In genomic region chr6:137371634-137372016, GRCh38 we compare ENCODE assay signal across 12 cellular contexts.
DNase-seq lines count a peak whose midpoint lies in the region; ATAC-seq, FAIRE-seq and TF ChIP-seq lines count a peak whose summit lies in the region.
"Had no signal": no experiment of that assay in that cellular context is flagged by ENCODE, and none has a peak within 500 bp of the region (broad histone marks: within the 10 kb centered on the region; RNA-seq: fewer than 3 reads in every experiment).

No MANE protein-coding gene starts in this region.

- CTCF ChIA-PET in Panc1 (lab: Charles Lee): no interaction called here

- POLR2A ChIA-PET in Panc1 (lab: Charles Lee): no interaction called here

- H3K4me3 ChIP-seq in Panc1 (ENCODE audit: low read depth in 2 of 2, low read length in 2 of 2): no peak overlapping the region
- H3K4me3 ChIP-seq: A549, HAP-1 had no signal

- H3K9me3 ChIP-seq in Panc1 (ENCODE audit: control insufficient read depth, insufficient read depth, low read depth, low read length): no peaks in the 10 kb centered on the region
- H3K9me3 ChIP-seq: A549, HAP-1 had no signal

- in situ Hi-C loops in Panc1 (cut with HindIII; ENCODE audit: low pct_unique_long_range_greater_than_20kb, low sequenced_read_pairs): no loop called here
- in situ Hi-C loops in GM13976 (cut with MboI; ENCODE audit: low sequenced_read_pairs, unreplicated experiment): no loop called here

- no peaks in the 10 kb centered on the region for H3K36me3 ChIP-seq in Panc1 (ENCODE audit: control insufficient read depth, insufficient read depth, low read length)
- H3K36me3 ChIP-seq: HAP-1 had no signal

- DNase-seq in GM12892 (ENCODE audit: insufficient read length): no peak
- DNase-seq in Panc1 (ENCODE audit: low read depth, low spot score): no peak
- DNase-seq in foreskin melanocyte: peak; percentile 72
- DNase-seq in GM13976 (ENCODE audit: low spot score): no peak
- no peak for DNase-seq in NCI-H69 (lab: John Stamatoyannopoulos, UW)
- DNase-seq in activated effector memory CD4-positive, alpha-beta T cell treated with Interleukin-2 at 50 U/mL for 16 hours: no peak
- DNase-seq in NCI-H2107 treated with DMSO at 0.1 percent for 48 hours (lab: John Stamatoyannopoulos, UW; ENCODE audit: unreplicated experiment): no peak
- DNase-seq: CD8-positive, alpha-beta memory T cell; DMS79 treated with DMSO at 0.1 percent for 48 hours had no signal

- no peaks in the 10 kb centered on the region for H3K27me3 ChIP-seq in Panc1 (ENCODE audit: control insufficient read depth, insufficient read depth, low read length)

- TF ChIP-seq CTCF in Panc1 (IDR thresholded peaks at IDR 0.05) (peak; percentile 14), GM13976 (IDR thresholded peaks at IDR 0.05; ENCODE audit: borderline replicate concordance, control extremely low read depth, extremely low read depth, insufficient read depth, missing control alignments) (no peak)

- H3K4me1 ChIP-seq in Panc1 (ENCODE audit: control insufficient read depth, insufficient read depth, low read length): no peaks in the 10 kb centered on the region
- H3K4me1 ChIP-seq: A549 had no signal

- intact Hi-C loops in Panc1 (cut with micrococcal nuclease; ENCODE audit: unreplicated experiment): no loop called here

- TF ChIP-seq POLR2A in GM12892 (IDR thresholded peaks at IDR 0.05; ENCODE audit: low read depth, low read length): no peak

- no peak for ATAC-seq in Panc1
- ATAC-seq: A549 had no signal

- BruUV-seq in Panc1 (replicated peaks; lab: Mats Ljungman, UMichigan): no TSS peak

- peak; percentile 40 for FAIRE-seq in GM12892 (lab: Jason Lieb, UNC)
- FAIRE-seq: A549, HTR-8/SVneo had no signal

- H3K27ac ChIP-seq in Panc1 (ENCODE audit: low read length): no peak overlapping the region
- H3K27ac ChIP-seq: A549 had no signal
